Comparison of ENCODE assay signal across 9 cellular contexts in genomic region chr2:216693414-216694100, GRCh38. TPM values are rescaled to one million over a fixed set of nuclear protein-coding genes. Genes with fewer than 3 reads are reported as not detected.
A peak's percentile ranks its signal among the peaks of the same experiment; 100 is the strongest.
DNase-seq lines count a peak whose midpoint lies in the region; ATAC-seq and TF ChIP-seq lines count a peak whose summit lies in the region.
"Had no signal": no experiment of that assay in that cellular context is flagged by ENCODE, and none has a peak within 500 bp of the region (broad histone marks: within the 10 kb centered on the region; RNA-seq: fewer than 3 reads in every experiment).

No MANE protein-coding gene starts in this region.

- H3K9me3 ChIP-seq in ectodermal cell (ENCODE audit: control insufficient read depth, low read length), result no peaks in the 10 kb centered on the region
- H3K9me3 ChIP-seq in neuronal stem cell (replicated peaks in 1 of 2; ENCODE audit: control insufficient read depth in 2 of 2, insufficient read depth in 1 of 2, low read depth in 1 of 2, low read length in 2 of 2), result no peaks in the 10 kb centered on the region

- peak overlapping the region; percentile 82 for H3K18ac ChIP-seq in neuronal stem cell (ENCODE audit: low read length)

- peak overlapping the region; percentile 40 for H3K4me2 ChIP-seq in neuronal stem cell (ENCODE audit: insufficient read depth, low read length, poor library complexity, severe bottlenecking)

- peak overlapping the region; percentile 97 for H2BK120ac ChIP-seq in neuronal stem cell (ENCODE audit: low read depth, low read length)

- peaks cover 58% of the 10 kb centered on the region for H3K4me1 Mint-ChIP-seq in Calu3 (ENCODE audit: low read depth, unreplicated experiment)

- in situ Hi-C loops in KBM-7 (cut with MboI; ENCODE audit: low pct_unique_long_range_greater_than_20kb, low sequenced_read_pairs), result no loop called here

- peak overlapping the region; percentile 81 for H2AFZ ChIP-seq in neuronal stem cell (ENCODE audit: low read length)

- peak overlapping the region; percentile 99 for H3K14ac ChIP-seq in neuronal stem cell (ENCODE audit: low read length)

- peaks cover 14% of the 10 kb centered on the region for H3K36me3 Mint-ChIP-seq in Calu3 (ENCODE audit: insufficient read depth, unreplicated experiment)

- H3K23ac ChIP-seq in neuronal stem cell (ENCODE audit: low read depth, low read length, poor library complexity), result no peak overlapping the region

- no peaks in the 10 kb centered on the region for H3K27me3 Mint-ChIP-seq in Calu3 (ENCODE audit: unreplicated experiment)

- peak overlapping the region; percentile 94 for H3K4me3 ChIP-seq in ectodermal cell (ENCODE audit: insufficient read depth, low read depth, low read length)
- H3K4me3 ChIP-seq in neuronal stem cell (ENCODE audit: low read length in 2 of 2), result peak overlapping the region; percentile 75 to 94

- H3K9ac ChIP-seq in neuronal stem cell (ENCODE audit: low read depth, low read length, poor library complexity), result peak overlapping the region; percentile 100

- TF ChIP-seq CTCF in Calu3 (IDR thresholded peaks at IDR 0.05; ENCODE audit: unreplicated experiment), result no peak

- H3K27ac Mint-ChIP-seq in Calu3 (ENCODE audit: unreplicated experiment), result no peak overlapping the region
- H3K27ac Mint-ChIP-seq: dendritic cell treated with granulocyte-macrophage colony-stimulating factor and Interleukin-4, amounts not matched to agents 40 ng/mL and 50 ng/mL, for 4 days had no signal

- H3K4me3 Mint-ChIP-seq in Calu3 (ENCODE audit: low read depth, unreplicated experiment), result peak overlapping the region; percentile 55

- CTCF ChIA-PET in Calu3 (lab: Charles Lee), result interaction anchor here (0.6 to 1.9 kb wide), 9 partner anchors 16 to 1000 kb away, joined by 3 to 7 read pairs (median 3); no protein-coding TSS in a partner anchor

- no peak overlapping the region for H2BK15ac ChIP-seq in neuronal stem cell (ENCODE audit: low read length)

- no peak for ATAC-seq in GM18867 (IDR thresholded peaks at IDR 0.05; ENCODE audit: unreplicated experiment)
- no peak for ATAC-seq in left lobe of liver

- H2BK5ac ChIP-seq in neuronal stem cell (ENCODE audit: low read length), result peak overlapping the region; percentile 99

- H3K27ac ChIP-seq in ectodermal cell (ENCODE audit: insufficient read depth, low read depth, low read length, poor library complexity, severe bottlenecking), result peak overlapping the region; percentile 50
- H3K27ac ChIP-seq in neuronal stem cell (replicated peaks; ENCODE audit: low read length), result peak overlapping the region; percentile 84

- H4K8ac ChIP-seq in neuronal stem cell (ENCODE audit: low read depth, low read length), result no peak overlapping the region

- H3K27me3 ChIP-seq in ectodermal cell (ENCODE audit: control insufficient read depth, insufficient read depth, low read length, poor library complexity, severe bottlenecking) (no peaks in the 10 kb centered on the region), neuronal stem cell (ENCODE audit: control insufficient read depth in 3 of 3, insufficient read depth in 3 of 3, low read depth in 1 of 3, low read length in 3 of 3) (no peaks in the 10 kb centered on the region)

- no TSS peak for BruUV-seq in Calu3 (replicated peaks; lab: Mats Ljungman, UMichigan)

- no peaks in the 10 kb centered on the region for H3K9me3 Mint-ChIP-seq in Calu3 (ENCODE audit: low read depth, unreplicated experiment)
- H3K9me3 Mint-ChIP-seq: dendritic cell treated with granulocyte-macrophage colony-stimulating factor and Interleukin-4, amounts not matched to agents 40 ng/mL and 50 ng/mL, for 4 days had no signal

- intact Hi-C loops in Calu3 (cut with micrococcal nuclease; ENCODE audit: unreplicated experiment), result loop anchor here (10.0 kb wide), 2 partner anchors 291 to 411 kb away; no protein-coding TSS in a partner anchor

- no peak overlapping the region for H2AK5ac ChIP-seq in neuronal stem cell (ENCODE audit: low read depth, low read length)

- H3K4me1 ChIP-seq in ectodermal cell (ENCODE audit: control insufficient read depth, insufficient read depth, low read length) (peaks cover 43% of the 10 kb centered on the region), neuronal stem cell (ENCODE audit: control insufficient read depth in 2 of 2, insufficient read depth in 1 of 2, low read depth in 1 of 2, low read length in 2 of 2) (peaks cover 26 to 46% of the 10 kb centered on the region in 2 donors)

- WGBS in ectodermal cell, 2 experiments, result 0 to 1% methylated on average over 5 to 12 of the region's 15 CpGs
- WGBS in neuronal stem cell (ENCODE audit: extremely low coverage in 2 of 2, insufficient read length in 2 of 2, insufficient replicate concordance in 1 of 2), 2 donors, result no CpG with 5 or more reads among the region's 15 CpGs

- no peak overlapping the region for H2BK12ac ChIP-seq in neuronal stem cell (ENCODE audit: low read length)

- H3K79me1 ChIP-seq in neuronal stem cell (ENCODE audit: low read depth, low read length), result no peaks in the 10 kb centered on the region

- H3K4ac ChIP-seq in neuronal stem cell (ENCODE audit: low read length), result no peak overlapping the region

- peaks cover 2% of the 10 kb centered on the region for H3K36me3 ChIP-seq in ectodermal cell (ENCODE audit: control insufficient read depth, insufficient read depth, low read length)
- H3K36me3 ChIP-seq in neuronal stem cell (replicated peaks in 1 of 2; ENCODE audit: control insufficient read depth in 2 of 2, insufficient read depth in 2 of 2, low read length in 2 of 2), result peaks cover 8 to 20% of the 10 kb centered on the region in 2 donors

- H4K91ac ChIP-seq in neuronal stem cell (ENCODE audit: low read depth, low read length, poor library complexity), result no peak overlapping the region

- DNase-seq in Calu3 (no peak), NCI-H146 (lab: John Stamatoyannopoulos, UW) (peak; percentile 55), neuronal stem cell (ENCODE audit: low spot score) (no peak), KBM-7 (no peak), NCI-H187 (lab: John Stamatoyannopoulos, UW) (no peak), left lobe of liver (ENCODE audit: low spot score) (no peak)

RNA-seq across cellular contexts. Expression of gene IGFBP5, which starts 1.8 kb away (rescaled TPM):
- total RNA-seq in Calu3 (2022) (8.7 and 14.8 TPM in 2 replicates), left lobe of liver (55.4 TPM)
- polyA plus RNA-seq in ectodermal cell (2013, experiment 1 of 4), result 351 TPM
- 469 TPM for polyA plus RNA-seq in ectodermal cell (2013, experiment 2 of 4)
- polyA plus RNA-seq in ectodermal cell (2013, experiment 3 of 4), result 223 TPM
- polyA plus RNA-seq in ectodermal cell (2013, experiment 4 of 4), result 273 TPM
- 280 TPM for polyA plus RNA-seq in neuronal stem cell (2013, experiment 1 of 2)
- 290 TPM for polyA plus RNA-seq in neuronal stem cell (2013, experiment 2 of 2)
